ENCODE assay signal across 8 cellular contexts in genomic region chr2:25253153-25253617, GRCh38.
A peak's percentile ranks its signal among the peaks of the same experiment; 100 is the strongest.
DNase-seq lines count a peak whose midpoint lies in the region; ATAC-seq lines count a peak whose summit lies in the region.

No MANE protein-coding gene starts in this region.

- H3K9me3 ChIP-seq in HUES64 (ENCODE audit: insufficient read depth, low read depth, low read length), result no peaks in the 10 kb centered on the region

- no peaks in the 10 kb centered on the region for H3K27me3 ChIP-seq in HUES64 (ENCODE audit: insufficient read depth, low read length)

- no peaks in the 10 kb centered on the region for H3K27me3 Mint-ChIP-seq in activated naive CD8-positive, alpha-beta T cell treated with anti-CD3 and anti-CD28 coated beads for 36 hours
- peaks cover 0 to 3% (median 0%) of the 10 kb centered on the region in 3 donors for H3K27me3 Mint-ChIP-seq in immature natural killer cell (ENCODE audit: low read depth in 3 of 3)

- WGBS in HUES64, result 69% methylated on average over 9 of the region's 11 CpGs

- H3K27ac ChIP-seq in HUES64 (ENCODE audit: low read depth, low read length), result peak overlapping the region; percentile 95

- peaks cover 46% of the 10 kb centered on the region for H3K4me1 Mint-ChIP-seq in activated naive CD8-positive, alpha-beta T cell treated with anti-CD3 and anti-CD28 coated beads for 36 hours
- H3K4me1 Mint-ChIP-seq in immature natural killer cell, result peaks cover 24 to 35% of the 10 kb centered on the region in 2 donors
- peaks cover 58% of the 10 kb centered on the region for H3K4me1 Mint-ChIP-seq in stimulated activated effector memory CD8-positive, alpha-beta T cell treated with anti-CD3 and anti-CD28 coated beads, Interleukin-12 subunit alpha, Interleukin-12 subunit beta, amount 100 ng/mL, for 72 hours

- H3K36me3 Mint-ChIP-seq in activated naive CD8-positive, alpha-beta T cell treated with anti-CD3 and anti-CD28 coated beads for 36 hours, result peaks cover 44% of the 10 kb centered on the region
- H3K36me3 Mint-ChIP-seq in immature natural killer cell, result no peaks in the 10 kb centered on the region
- peaks cover 65% of the 10 kb centered on the region for H3K36me3 Mint-ChIP-seq in stimulated activated effector memory CD8-positive, alpha-beta T cell treated with anti-CD3 and anti-CD28 coated beads, Interleukin-12 subunit alpha, Interleukin-12 subunit beta, amount 100 ng/mL, for 72 hours

- peak overlapping the region; percentile 83 for H3K9ac ChIP-seq in HUES64 (ENCODE audit: low read depth, low read length)

- H3K27ac Mint-ChIP-seq in activated naive CD8-positive, alpha-beta T cell treated with anti-CD3 and anti-CD28 coated beads for 36 hours, result peak overlapping the region; percentile 77
- peak overlapping the region in 3 of 6 donors; percentile 28 to 73 (median 40) for H3K27ac Mint-ChIP-seq in immature natural killer cell
- H3K27ac Mint-ChIP-seq in stimulated activated effector memory CD8-positive, alpha-beta T cell treated with anti-CD3 and anti-CD28 coated beads, Interleukin-12 subunit alpha, Interleukin-12 subunit beta, amount 100 ng/mL, for 72 hours, result peak overlapping the region; percentile 83

- H3K4me1 ChIP-seq in HUES64 (ENCODE audit: insufficient read depth, low read length), result peaks cover 35% of the 10 kb centered on the region

- intact Hi-C loops in left colon (cut with DNase I, micrococcal nuclease), result no loop called here

- H3K4me3 Mint-ChIP-seq in activated naive CD8-positive, alpha-beta T cell treated with anti-CD3 and anti-CD28 coated beads for 36 hours, result peak overlapping the region; percentile 40
- peak overlapping the region; percentile 63 to 78 (median 75) for H3K4me3 Mint-ChIP-seq in immature natural killer cell
- H3K4me3 Mint-ChIP-seq in stimulated activated effector memory CD8-positive, alpha-beta T cell treated with anti-CD3 and anti-CD28 coated beads, Interleukin-12 subunit alpha, Interleukin-12 subunit beta, amount 100 ng/mL, for 72 hours, result peak overlapping the region; percentile 68

- no peak for DNase-seq in activated naive CD8-positive, alpha-beta T cell treated with anti-CD3 and anti-CD28 coated beads for 36 hours
- DNase-seq in immature natural killer cell (no peak), left colon (no peak)
- DNase-seq in stimulated activated effector memory CD8-positive, alpha-beta T cell treated with anti-CD3 and anti-CD28 coated beads, Interleukin-12 subunit alpha, Interleukin-12 subunit beta, amount 100 ng/mL, for 72 hours (ENCODE audit: low spot score in 2 of 2), result no peak
- no peak for DNase-seq in activated CD4-positive, CD25-positive, alpha-beta regulatory T cell (lab: John Stamatoyannopoulos, UW)

- ATAC-seq in stimulated activated effector memory CD8-positive, alpha-beta T cell treated with anti-CD3 and anti-CD28 coated beads, Interleukin-12 subunit alpha, Interleukin-12 subunit beta, amount 100 ng/mL, for 72 hours, result no peak
- no peak for ATAC-seq in left colon
- no peak for ATAC-seq in HG03521 (IDR thresholded peaks at IDR 0.05; ENCODE audit: unreplicated experiment)
- ATAC-seq in HG03095 (IDR thresholded peaks at IDR 0.05; ENCODE audit: unreplicated experiment), result no peak

- H3K4me3 ChIP-seq in HUES64 (ENCODE audit: low read length), result peak overlapping the region; percentile 65

- H3K9me3 Mint-ChIP-seq in activated naive CD8-positive, alpha-beta T cell treated with anti-CD3 and anti-CD28 coated beads for 36 hours, result no peaks in the 10 kb centered on the region
- H3K9me3 Mint-ChIP-seq in immature natural killer cell, result no peaks in the 10 kb centered on the region
- H3K9me3 Mint-ChIP-seq in stimulated activated effector memory CD8-positive, alpha-beta T cell treated with anti-CD3 and anti-CD28 coated beads, Interleukin-12 subunit alpha, Interleukin-12 subunit beta, amount 100 ng/mL, for 72 hours, result no peaks in the 10 kb centered on the region

- H3K36me3 ChIP-seq in HUES64 (ENCODE audit: insufficient read depth, low read length), result peaks cover 13% of the 10 kb centered on the region
